ENCODE assay signal across 1 cellular context in genomic region chr20:49812463-49813304, GRCh38.
TF ChIP-seq lines count a peak whose summit lies in the region.

Gene SLC9A8 (plus strand): TSS chr20:49812828. CDS start chr20:49812923, 95 bp downstream.

TF ChIP-seq in GM12878, 131 proteins besides CTCF, POLR2A, EP300 and RAD21 (continued from another document and continues in another):
- TF ChIP-seq NKRF (conservative IDR thresholded peaks at IDR 0.05), result peak; percentile 32; the same call in 1 of the 2 replicates
- peak; percentile 72; the same call in 1 of the 2 replicates for TF ChIP-seq POLR2AphosphoS5 (IDR thresholded peaks at IDR 0.05; ENCODE audit: low read length)
- TF ChIP-seq ATF7 (IDR thresholded peaks at IDR 0.05; ENCODE audit: low read depth), result peak; percentile 79
- peak; percentile 60 to 61 for TF ChIP-seq IKZF2 (IDR thresholded peaks at IDR 0.05)
- TF ChIP-seq SIX5 (IDR thresholded peaks at IDR 0.05; ENCODE audit: low read depth, low read length, severe bottlenecking), result peak; percentile 22
- TF ChIP-seq MXI1 (IDR thresholded peaks at IDR 0.05; ENCODE audit: low read depth, low read length), result peak; percentile 55; the same call in 1 of the 2 replicates
- 0 out of 2 replicates have a peak, but pooled peaks have one; percentile 32 for TF ChIP-seq ZNF207 (IDR thresholded peaks at IDR 0.05; ENCODE audit: borderline replicate concordance)
- TF ChIP-seq KLF5 (IDR thresholded peaks at IDR 0.05; ENCODE audit: partially characterized antibody), result peak; percentile 79
- TF ChIP-seq BMI1 (IDR thresholded peaks at IDR 0.05; ENCODE audit: borderline replicate concordance), result no peak
- peak; percentile 83 for TF ChIP-seq CREM (IDR thresholded peaks at IDR 0.05; ENCODE audit: low read depth)
- TF ChIP-seq CHD4 (IDR thresholded peaks at IDR 0.05), result no peak
- TF ChIP-seq RBBP5 (conservative IDR thresholded peaks at IDR 0.05), result no peak
- TF ChIP-seq HDGF (IDR thresholded peaks at IDR 0.05), result no peak
- peak; percentile 91 for TF ChIP-seq YY1 (IDR thresholded peaks at IDR 0.05; ENCODE audit: low read depth, low read length)
- peak; percentile 46; the same call in 1 of the 2 replicates for TF ChIP-seq CBFB (IDR thresholded peaks at IDR 0.05; ENCODE audit: low read depth)
- TF ChIP-seq PBX3 (IDR thresholded peaks at IDR 0.05; ENCODE audit: insufficient replicate concordance, low read depth, low read length), result no peak
- TF ChIP-seq PKNOX1 (IDR thresholded peaks at IDR 0.05), result no peak
- TF ChIP-seq USF1 (IDR thresholded peaks at IDR 0.05; ENCODE audit: borderline replicate concordance, extremely low read length, insufficient read depth, low read depth, low read length), result peak; percentile 10
- 0 out of 4 replicates have a peak, but pooled peaks of 1 of the 2 experiments have one; percentile 55 for TF ChIP-seq ETV6 (conservative IDR thresholded peaks at IDR 0.05 in 1 of 2, IDR thresholded peaks at IDR 0.05 in 1 of 2; ENCODE audit: borderline replicate concordance in 1 of 2, low read depth in 1 of 2)
- no peak for TF ChIP-seq PML (IDR thresholded peaks at IDR 0.05; ENCODE audit: low read length)
- TF ChIP-seq USF2 (IDR thresholded peaks at IDR 0.05; ENCODE audit: borderline replicate concordance, low read depth, low read length), result peak; percentile 64
- TF ChIP-seq RCOR1 (conservative IDR thresholded peaks at IDR 0.05; ENCODE audit: low read depth, low read length), result no peak
- TF ChIP-seq HSF1 (IDR thresholded peaks at IDR 0.05; ENCODE audit: low read depth, low read length), result no peak
- TF ChIP-seq ATF2 (IDR thresholded peaks at IDR 0.05; ENCODE audit: low read length), result 0 out of 2 replicates have a peak, but pooled peaks have one; percentile 40
- TF ChIP-seq E2F4 (IDR thresholded peaks at IDR 0.05; ENCODE audit: low read depth, low read length), result no peak
- TF ChIP-seq GATAD2B (conservative IDR thresholded peaks at IDR 0.05; ENCODE audit: low read depth), result peak; percentile 66
- TF ChIP-seq NR2C2 (IDR thresholded peaks at IDR 0.05; ENCODE audit: borderline replicate concordance, control insufficient read depth, insufficient read length, low read depth), result no peak
- no peak for TF ChIP-seq SMC3 (IDR thresholded peaks at IDR 0.05; ENCODE audit: borderline replicate concordance, low read length)
- TF ChIP-seq PAX5 (IDR thresholded peaks at IDR 0.05; ENCODE audit: borderline replicate concordance, low read depth, low read length), result no peak
- TF ChIP-seq JUND (IDR thresholded peaks at IDR 0.05; ENCODE audit: low read depth, low read length), result peak; percentile 16; the same call in 1 of the 2 replicates
- TF ChIP-seq ZNF687 (IDR thresholded peaks at IDR 0.05), result no peak
- no peak; the same call in 1 of the 2 replicates for TF ChIP-seq BACH1 (IDR thresholded peaks at IDR 0.05; ENCODE audit: borderline replicate concordance)
- TF ChIP-seq ZNF217 (IDR thresholded peaks at IDR 0.05), result no peak
- peak; percentile 25 for TF ChIP-seq MEF2B (IDR thresholded peaks at IDR 0.05; ENCODE audit: partially characterized antibody, poor library complexity, severe bottlenecking)
- TF ChIP-seq HDAC6 (IDR thresholded peaks at IDR 0.05; ENCODE audit: unreplicated experiment), result no peak
- peak; percentile 92 for TF ChIP-seq RELA (IDR thresholded peaks at IDR 0.05; ENCODE audit: borderline replicate concordance, partially characterized antibody)
- TF ChIP-seq NRF1 (conservative IDR thresholded peaks at IDR 0.05; ENCODE audit: low read depth, low read length), result peak; percentile 7; the same call in 1 of the 2 replicates
- no peak for TF ChIP-seq STAT1 (conservative IDR thresholded peaks at IDR 0.05)
- no peak for TF ChIP-seq CUX1 (IDR thresholded peaks at IDR 0.05; ENCODE audit: insufficient replicate concordance, low read depth, low read length)
- peak; percentile 67; the same call in 1 of the 2 replicates for TF ChIP-seq TAF1 (IDR thresholded peaks at IDR 0.05; ENCODE audit: borderline replicate concordance, low read depth, low read length)
- TF ChIP-seq ZZZ3 (IDR thresholded peaks at IDR 0.05; ENCODE audit: control insufficient read depth, insufficient read length, low read depth), result no peak
